11 cellular contexts compared by ENCODE assay signal in genomic region chr9:114276908-114277821, GRCh38. TPM values are rescaled to one million over a fixed set of nuclear protein-coding genes. Genes with fewer than 3 reads are reported as not detected.
DNase-seq lines count a peak whose midpoint lies in the region; ATAC-seq and TF ChIP-seq lines count a peak whose summit lies in the region.
"Had no signal": no experiment of that assay in that cellular context is flagged by ENCODE, and none has a peak within 500 bp of the region (broad histone marks: within the 10 kb centered on the region; RNA-seq: fewer than 3 reads in every experiment).

No MANE protein-coding gene starts in this region.

- no peak overlapping the region for H3K4me3 ChIP-seq in BE2C (ENCODE audit: low read depth, low read length)
- H3K4me3 ChIP-seq in MG63, result no peak overlapping the region

- H3K27me3 ChIP-seq in BE2C (no peaks in the 10 kb centered on the region), MG63 (no peaks in the 10 kb centered on the region)

- H3K36me3 ChIP-seq in BE2C (no peaks in the 10 kb centered on the region), MG63 (no peaks in the 10 kb centered on the region; the same call in 1 of the 2 replicates)

- ATAC-seq in omental fat pad (ENCODE audit: low FRiP score) (no peak), HG03520 (IDR thresholded peaks at IDR 0.05; ENCODE audit: unreplicated experiment) (no peak), HG02588 (IDR thresholded peaks at IDR 0.05; ENCODE audit: unreplicated experiment) (no peak), HG03571 (IDR thresholded peaks at IDR 0.05; ENCODE audit: unreplicated experiment) (no peak), HG03045 (IDR thresholded peaks at IDR 0.05; ENCODE audit: unreplicated experiment) (no peak)
- ATAC-seq: natural killer cell had no signal

- H3K4me1 ChIP-seq in BE2C, result no peaks in the 10 kb centered on the region

- peak; percentile 1 for DNase-seq in BE2C
- peak; percentile 91 for DNase-seq in MG63
- DNase-seq in epithelial cell of prostate (ENCODE audit: low read depth, low spot score), result peak; percentile 82
- peak; percentile 25 for DNase-seq in omental fat pad (ENCODE audit: low spot score)
- DNase-seq: GDM1, natural killer cell had no signal

- no peak for TF ChIP-seq CTCF in BE2C (IDR thresholded peaks at IDR 0.05; ENCODE audit: low read depth, low read length)
- no peak for TF ChIP-seq CTCF in omental fat pad (IDR thresholded peaks at IDR 0.05)

- H3K27ac ChIP-seq in epithelial cell of prostate, result peak overlapping the region; percentile 90

- no peaks in the 10 kb centered on the region for H3K9me3 ChIP-seq in BE2C
- no peaks in the 10 kb centered on the region for H3K9me3 ChIP-seq in MG63

RNA-seq across cellular contexts. Expression of gene ORM1, which starts 45.7 kb away (rescaled TPM):
- not detected for polyA plus RNA-seq in BE2C (2012; ENCODE audit: insufficient read depth, insufficient read length, low read depth)
- not detected in 2 replicates for total RNA-seq in MG63 (2014; rRNA removed; shearing (Covaris generic); ENCODE audit: low replicate concordance)
- total RNA-seq in omental fat pad, result 1 to 10 TPM in 2 of 4 donors, under 1 TPM in 1, not detected in 1; 0.65 to 5.4 (median 1.0) TPM
- total RNA-seq: activated CD8-positive, alpha-beta memory T cell treated with anti-CD3 and anti-CD28 coated beads for 36 hours had no signal

RNA-seq across cellular contexts. Expression of gene ORM2, which starts 52.5 kb away (rescaled TPM):
- not detected for polyA plus RNA-seq in BE2C (2012; ENCODE audit: insufficient read depth, insufficient read length, low read depth)
- not detected in 2 replicates for total RNA-seq in MG63 (2014; rRNA removed; shearing (Covaris generic); ENCODE audit: low replicate concordance)
- 1 to 10 TPM in 1 of 4 donors, not detected in 3; 1.6 TPM for total RNA-seq in omental fat pad
- total RNA-seq: activated CD8-positive, alpha-beta memory T cell treated with anti-CD3 and anti-CD28 coated beads for 36 hours; natural killer cell had no signal

Comparison
In these comparisons a context has a peak if more than half of its experiments do, and no peak if none do; other contexts are left out.
1. DNase-seq: peak in every context shown above with its lines; median percentile 91 in MG63; 82 in epithelial cell of prostate; 25 in omental fat pad; 1 in BE2C.